ENCODE assay signal across 24 cellular contexts in genomic region chr4:68180858-68181531, GRCh38. TPM values are rescaled to one million over a fixed set of nuclear protein-coding genes. Genes with fewer than 3 reads are reported as not detected.
DNase-seq lines count a peak whose midpoint lies in the region; ATAC-seq, FAIRE-seq and TF ChIP-seq lines count a peak whose summit lies in the region.
"Had no signal": no experiment of that assay in that cellular context is flagged by ENCODE, and none has a peak within 500 bp of the region (broad histone marks: within the 10 kb centered on the region; RNA-seq: fewer than 3 reads in every experiment).

No MANE protein-coding gene starts in this region.

- H3K79me2 ChIP-seq in PC-3 (ENCODE audit: low read length): no peaks in the 10 kb centered on the region
- H3K79me2 ChIP-seq: parathyroid adenoma had no signal

- FAIRE-seq in endometrium (lab: Jason Lieb, UNC): peak; percentile 96
- FAIRE-seq: RCC 7860, TTC549 had no signal

- peak; percentile 10 for DNase-seq in ELR (ENCODE audit: low read depth)
- peak; percentile 79 for DNase-seq in PC-3
- DNase-seq in kidney glomerular epithelial cell (lab: John Stamatoyannopoulos, UW): peak; percentile 51
- no peak for DNase-seq in NCI-H187 (lab: John Stamatoyannopoulos, UW)
- no peak for DNase-seq in NCI-H1105 treated with DMSO at 0.1 percent for 48 hours (lab: John Stamatoyannopoulos, UW)
- DNase-seq in left lobe of liver (ENCODE audit: low spot score): no peak
- DNase-seq: activated CD4-positive, alpha-beta T cell treated with anti-CD3 and anti-CD28 coated beads, Interleukin-2, amount 10 ng/mL, durations not matched to agents 7 days and 5 days; activated CD8-positive, alpha-beta memory T cell treated with anti-CD3 and anti-CD28 coated beads, Interleukin-2, amount 50 U/mL, for 48 hours; aorta; cortex of kidney; heart left ventricle; naive thymus-derived CD4-positive, alpha-beta T cell; NCI-H1417; NCI-H82; stimulated activated CD4-positive, alpha-beta T cell treated with anti-CD3 and anti-CD28 coated beads, Interleukin-4, amount 100 ng/mL, for 24 hours; uterus had no signal

- H2AFZ ChIP-seq in PC-3 (ENCODE audit: low read length): peak overlapping the region; percentile 42
- H2AFZ ChIP-seq: parathyroid adenoma had no signal

- POLR2A ChIA-PET in PC-3 (lab: Charles Lee; ENCODE audit: unreplicated experiment): no interaction called here

- CTCF ChIA-PET in PC-3 (lab: Charles Lee): no interaction called here

- no peaks in the 10 kb centered on the region for H3K9me2 ChIP-seq in PC-3 (replicated peaks; ENCODE audit: low read length)

- H3K27me3 ChIP-seq in PC-3 (ENCODE audit: low read length): 0 out of 2 replicates have a peak, but pooled peaks cover 3% of the 10 kb centered on the region
- H3K27me3 ChIP-seq: heart left ventricle, uterus had no signal

- no peak overlapping the region; the same call in 1 of the 2 replicates for H3K9ac ChIP-seq in PC-3 (ENCODE audit: low read length)
- H3K9ac ChIP-seq: KMS-11, parathyroid adenoma had no signal

- peak; percentile 63 for ATAC-seq in PC-3
- ATAC-seq in GM18511 (IDR thresholded peaks at IDR 0.05; ENCODE audit: unreplicated experiment): no peak
- ATAC-seq in left lobe of liver: no peak
- ATAC-seq: heart left ventricle; naive thymus-derived CD4-positive, alpha-beta T cell had no signal

- H4K20me1 ChIP-seq in PC-3 (ENCODE audit: low read length): no peaks in the 10 kb centered on the region

- peak overlapping the region; percentile 56 for H3K4me2 ChIP-seq in PC-3 (ENCODE audit: low read length)
- H3K4me2 ChIP-seq: KMS-11 had no signal

- intact Hi-C loops in PC-3 (cut with micrococcal nuclease): loop anchor here (1.0 kb wide), 1 partner anchor 29 kb away; no protein-coding TSS in a partner anchor

- no peaks in the 10 kb centered on the region for H3K36me3 ChIP-seq in PC-3 (ENCODE audit: low read depth, low read length)
- H3K36me3 ChIP-seq: HAP-1, heart left ventricle, uterus had no signal

- peaks cover 24% of the 10 kb centered on the region for H3K4me1 ChIP-seq in PC-3 (ENCODE audit: insufficient read depth, low read length)
- H3K4me1 ChIP-seq: HAP-1, heart left ventricle, parathyroid adenoma, uterus had no signal

- BruUV-seq in PC-3 (replicated peaks; lab: Mats Ljungman, UMichigan): no TSS peak

- no peaks in the 10 kb centered on the region for H3K9me3 ChIP-seq in PC-3 (ENCODE audit: low read length)
- H3K9me3 ChIP-seq: HAP-1, heart left ventricle, uterus had no signal

- no peak for TF ChIP-seq CTCF in PC-3 (conservative IDR thresholded peaks at IDR 0.05; ENCODE audit: low read depth, low read length)

- H3K27ac ChIP-seq in PC-3 (ENCODE audit: low read length): peak overlapping the region; percentile 57
- H3K27ac ChIP-seq: heart left ventricle, KMS-11, parathyroid adenoma, skin epidermis, uterus had no signal

- H3F3A ChIP-seq in PC-3 (ENCODE audit: low read length, unreplicated experiment): peaks cover 5% of the 10 kb centered on the region

- H3K4me3 ChIP-seq in PC-3 (ENCODE audit: low read length): no peak overlapping the region
- H3K4me3 ChIP-seq: HAP-1, heart left ventricle, skin epidermis, uterus had no signal

RNA-seq across cellular contexts. Expression of gene TMPRSS11F, which starts 51.3 kb away (rescaled TPM):
- not detected in 2 replicates for total RNA-seq in PC-3 (2014; rRNA removed)
- total RNA-seq in left lobe of liver: not detected
- total RNA-seq: activated CD4-positive, alpha-beta T cell treated with anti-CD3 and anti-CD28 coated beads, Interleukin-2, amount 10 ng/mL, durations not matched to agents 7 days and 5 days; aorta; naive thymus-derived CD4-positive, alpha-beta T cell; uterus had no signal

Comparison
In these comparisons a context has a peak if more than half of its experiments do, and no peak if none do; other contexts are left out.
1. DNase-seq: peak in ELR (single experiment), PC-3 (single experiment) and kidney glomerular epithelial cell (single experiment); none in NCI-H187 (0 of 2), NCI-H1105 treated with DMSO at 0.1 percent for 48 hours (single experiment) and left lobe of liver (single experiment).